23 cellular contexts compared by ENCODE assay signal in genomic region chr2:239807568-239807967, GRCh38.
"Had no signal": no experiment of that assay in that cellular context is flagged by ENCODE, and none has a peak within 500 bp of the region (broad histone marks: within the 10 kb centered on the region; RNA-seq: fewer than 3 reads in every experiment).

No MANE protein-coding gene starts in this region.

- H3K36me3 ChIP-seq: breast epithelium, right lobe of liver had no signal

- H3K27ac ChIP-seq: breast epithelium, hepatocyte, right lobe of liver had no signal

- H3K9me3 ChIP-seq: breast epithelium, mucosa of descending colon, right lobe of liver had no signal

- H3K4me1 Mint-ChIP-seq: activated CD4-positive, alpha-beta T cell treated with anti-CD3 and anti-CD28 coated beads for 36 hours; activated naive CD8-positive, alpha-beta T cell treated with anti-CD3 and anti-CD28 coated beads, Interleukin-2, amount 10 ng/mL, durations not matched to agents 7 days and 5 days; immature natural killer cell; memory B cell; stimulated activated naive B cell treated with anti-CD40 and anti-IgM and Interleukin-4, amounts not matched to agents 10 μg/mL and 1 μg/mL and 100 μg/mL, for 72 hours had no signal

- H3K27ac Mint-ChIP-seq: activated CD4-positive, alpha-beta T cell treated with anti-CD3 and anti-CD28 coated beads for 36 hours; activated CD8-positive, alpha-beta T cell treated with anti-CD3 and anti-CD28 coated beads for 36 hours; activated naive CD4-positive, alpha-beta T cell treated with anti-CD3 and anti-CD28 coated beads for 36 hours; activated naive CD8-positive, alpha-beta T cell treated with anti-CD3 and anti-CD28 coated beads, Interleukin-2, amount 10 ng/mL, durations not matched to agents 7 days and 5 days; immature natural killer cell; memory B cell; stimulated activated naive B cell treated with anti-CD40 and anti-IgM and Interleukin-4, amounts not matched to agents 10 μg/mL and 1 μg/mL and 100 μg/mL, for 72 hours had no signal

- H3K27me3 ChIP-seq: breast epithelium, hepatocyte, right lobe of liver had no signal

- H3K4me3 ChIP-seq: breast epithelium, hepatocyte, mucosa of descending colon, right lobe of liver, smooth muscle cell had no signal

- H3K27me3 Mint-ChIP-seq: activated CD4-positive, alpha-beta T cell treated with anti-CD3 and anti-CD28 coated beads for 36 hours; activated CD8-positive, alpha-beta T cell treated with anti-CD3 and anti-CD28 coated beads for 36 hours; activated naive CD8-positive, alpha-beta T cell treated with anti-CD3 and anti-CD28 coated beads, Interleukin-2, amount 10 ng/mL, durations not matched to agents 7 days and 5 days; stimulated activated naive B cell treated with anti-CD40 and anti-IgM and Interleukin-4, amounts not matched to agents 10 μg/mL and 1 μg/mL and 100 μg/mL, for 72 hours had no signal

- ATAC-seq: activated CD4-positive, alpha-beta T cell treated with anti-CD3 and anti-CD28 coated beads for 36 hours; activated CD8-positive, alpha-beta T cell treated with anti-CD3 and anti-CD28 coated beads for 36 hours; mucosa of descending colon; right lobe of liver; stimulated activated naive B cell treated with anti-CD40 and anti-IgM and Interleukin-4, amounts not matched to agents 10 μg/mL and 1 μg/mL and 100 μg/mL, for 72 hours had no signal

- DNase-seq: activated CD4-positive, alpha-beta T cell treated with anti-CD3 and anti-CD28 coated beads for 36 hours; activated CD8-positive, alpha-beta T cell treated with anti-CD3 and anti-CD28 coated beads for 36 hours; activated effector memory CD4-positive, alpha-beta T cell treated with Interleukin-2 at 50 U/mL for 16 hours; activated naive CD8-positive, alpha-beta T cell treated with anti-CD3 and anti-CD28 coated beads, Interleukin-2, amount 10 ng/mL, durations not matched to agents 7 days and 5 days; activated T-cell treated with anti-CD3 and anti-CD28 coated beads, Interleukin-2, amount 50 U/mL, for 48 hours; amniotic stem cell; cerebellar nuclear complex; cortex of kidney; foreskin melanocyte; immature natural killer cell; mucosa of descending colon; occipital lobe; stimulated activated CD4-positive, alpha-beta T cell treated with anti-CD3 and anti-CD28 coated beads, Interleukin-2, amount 100 ng/mL, for 48 hours; stimulated activated CD8-positive, alpha-beta memory T cell treated with anti-CD3 and anti-CD28 coated beads, Interleukin-4, amount 100 ng/mL, for 48 hours; stimulated activated naive B cell treated with anti-CD40 and anti-IgM and Interleukin-4, amounts not matched to agents 10 μg/mL and 1 μg/mL and 100 μg/mL, for 72 hours; T-helper 9 cell had no signal

- H3K4me3 Mint-ChIP-seq: activated CD4-positive, alpha-beta T cell treated with anti-CD3 and anti-CD28 coated beads for 36 hours; activated CD8-positive, alpha-beta T cell treated with anti-CD3 and anti-CD28 coated beads for 36 hours; activated naive CD4-positive, alpha-beta T cell treated with anti-CD3 and anti-CD28 coated beads for 36 hours; activated naive CD8-positive, alpha-beta T cell treated with anti-CD3 and anti-CD28 coated beads, Interleukin-2, amount 10 ng/mL, durations not matched to agents 7 days and 5 days; immature natural killer cell; memory B cell; neural crest cell; stimulated activated naive B cell treated with anti-CD40 and anti-IgM and Interleukin-4, amounts not matched to agents 10 μg/mL and 1 μg/mL and 100 μg/mL, for 72 hours had no signal

- H3K4me1 ChIP-seq: breast epithelium, right lobe of liver had no signal

- H3K36me3 Mint-ChIP-seq: activated naive CD8-positive, alpha-beta T cell treated with anti-CD3 and anti-CD28 coated beads, Interleukin-2, amount 10 ng/mL, durations not matched to agents 7 days and 5 days; immature natural killer cell; memory B cell; stimulated activated naive B cell treated with anti-CD40 and anti-IgM and Interleukin-4, amounts not matched to agents 10 μg/mL and 1 μg/mL and 100 μg/mL, for 72 hours had no signal

- H3K9me3 Mint-ChIP-seq: activated CD8-positive, alpha-beta T cell treated with anti-CD3 and anti-CD28 coated beads for 36 hours; activated naive CD4-positive, alpha-beta T cell treated with anti-CD3 and anti-CD28 coated beads for 36 hours; activated naive CD8-positive, alpha-beta T cell treated with anti-CD3 and anti-CD28 coated beads, Interleukin-2, amount 10 ng/mL, durations not matched to agents 7 days and 5 days; immature natural killer cell; memory B cell; neural crest cell; stimulated activated naive B cell treated with anti-CD40 and anti-IgM and Interleukin-4, amounts not matched to agents 10 μg/mL and 1 μg/mL and 100 μg/mL, for 72 hours had no signal
